7 cellular contexts compared by ENCODE assay signal in the genomic region with DNA sequence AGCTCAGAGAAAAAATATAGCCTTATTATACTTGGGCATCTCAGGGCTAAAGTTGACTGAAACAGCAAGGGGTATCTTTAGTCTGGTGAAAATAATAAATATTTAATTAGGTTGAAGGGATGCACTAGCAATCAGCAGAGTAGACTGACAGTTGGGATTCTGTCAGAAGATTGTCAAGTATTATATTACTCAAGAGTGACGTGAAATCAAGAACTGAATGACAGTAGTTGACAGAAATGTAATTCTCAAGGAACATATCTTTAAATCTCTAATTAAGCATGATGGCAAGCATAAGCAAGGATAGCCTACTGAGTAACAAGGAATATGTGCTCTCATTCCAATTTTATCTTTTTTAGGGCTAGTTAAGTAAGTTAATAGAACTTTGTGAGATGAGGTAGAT.
"Had no signal": no experiment of that assay in that cellular context is flagged by ENCODE, and none has a peak within 500 bp of the region (broad histone marks: within the 10 kb centered on the region; RNA-seq: fewer than 3 reads in every experiment).

No MANE protein-coding gene starts in this region.

- H3K36me3 ChIP-seq: HAP-1 had no signal

- H3K9me3 ChIP-seq: HAP-1 had no signal

- H3K4me1 ChIP-seq: HAP-1 had no signal

- H3K4me2 ChIP-seq: GM23338 had no signal

- DNase-seq: GOT3, H7, H9, HCEC 1CT, HFFc6 had no signal

- H3K4me3 ChIP-seq: GM23338, HAP-1 had no signal

- H2AFZ ChIP-seq: GM23338 had no signal
